In genomic region chr10:124688889-124689670, GRCh38 we compare ENCODE assay signal across 8 cellular contexts. TPM values are rescaled to one million over a fixed set of nuclear protein-coding genes. Genes with fewer than 3 reads are reported as not detected.
DNase-seq lines count a peak whose midpoint lies in the region; ATAC-seq and TF ChIP-seq lines count a peak whose summit lies in the region.

No MANE protein-coding gene starts in this region.

- H4K20me1 ChIP-seq in Karpas-422 (ENCODE audit: insufficient read depth, low read depth, low read length) = 0 out of 2 replicates have a peak, but pooled peaks cover 8% of the 10 kb centered on the region

- H3K9ac ChIP-seq in Karpas-422 (ENCODE audit: low read length) = no peak overlapping the region

- CTCF ChIA-PET in RWPE1 (lab: Yijun Ruan, JAX) = interaction anchor here (0.6 to 1.2 kb wide), 7 partner anchors 8 to 1295 kb away, joined by 3 to 6 read pairs (median 4); no protein-coding TSS in a partner anchor

- peak; percentile 93 for ATAC-seq in GM21619 (IDR thresholded peaks at IDR 0.05; ENCODE audit: unreplicated experiment)

- no peaks in the 10 kb centered on the region for H3K9me3 ChIP-seq in effector memory CD4-positive, alpha-beta T cell (ENCODE audit: control insufficient read depth, low read length)
- H3K9me3 ChIP-seq in Karpas-422 (ENCODE audit: low read length) = no peaks in the 10 kb centered on the region

- peak; percentile 81 for DNase-seq in GM10266 (ENCODE audit: extremely low spot score)
- DNase-seq in RWPE1 (ENCODE audit: low spot score) = peak; percentile 55
- peak in 2 of 3 donors; percentile 43 to 45 for DNase-seq in effector memory CD4-positive, alpha-beta T cell
- peak; percentile 37 to 48 for DNase-seq in stimulated activated CD8-positive, alpha-beta memory T cell treated with anti-CD3 and anti-CD28 coated beads, Interleukin-2, amount 100 ng/mL, for 48 hours (ENCODE audit: low read depth in 2 of 2)
- DNase-seq in lower leg skin (ENCODE audit: low spot score in 2 of 2) = no peak
- DNase-seq in Karpas-422 = no peak
- DNase-seq in ecto neural progenitor cell (ENCODE audit: low spot score) = no peak

- peaks cover 92% of the 10 kb centered on the region for H3K79me2 ChIP-seq in Karpas-422 (ENCODE audit: low read length)

- H3K9me2 ChIP-seq in Karpas-422 (replicated peaks; ENCODE audit: insufficient read depth, low read length) = no peaks in the 10 kb centered on the region

- H3K27me3 ChIP-seq in effector memory CD4-positive, alpha-beta T cell (replicated peaks; ENCODE audit: control insufficient read depth, insufficient read depth, low read length, poor library complexity, severe bottlenecking) = no peaks in the 10 kb centered on the region
- no peaks in the 10 kb centered on the region for H3K27me3 ChIP-seq in Karpas-422 (ENCODE audit: low read length)

- TF ChIP-seq CTCF in GM10266 (IDR thresholded peaks at IDR 0.05; ENCODE audit: control insufficient read depth, insufficient read depth, low read depth, missing control alignments) (no peak), RWPE1 (conservative IDR thresholded peaks at IDR 0.05; ENCODE audit: low read depth) (no peak), lower leg skin (IDR thresholded peaks at IDR 0.05) (no peak)

- peaks cover 50% of the 10 kb centered on the region for H3K4me1 ChIP-seq in effector memory CD4-positive, alpha-beta T cell (ENCODE audit: control insufficient read depth, insufficient read depth, low read length, poor library complexity, severe bottlenecking)
- H3K4me1 ChIP-seq in Karpas-422 (ENCODE audit: low read length) = peaks cover 10% of the 10 kb centered on the region

- POLR2A ChIA-PET in RWPE1 (lab: Yijun Ruan, JAX; ENCODE audit: low non-redundant PET) = no interaction called here

- peaks cover 13% of the 10 kb centered on the region for H3K36me3 ChIP-seq in effector memory CD4-positive, alpha-beta T cell (ENCODE audit: control insufficient read depth, insufficient read depth, low read length)
- H3K36me3 ChIP-seq in Karpas-422 (ENCODE audit: insufficient read depth, low read length) = peaks cover 39% of the 10 kb centered on the region; the same call in 1 of the 2 replicates

- no peak overlapping the region for H3K4me3 ChIP-seq in effector memory CD4-positive, alpha-beta T cell (ENCODE audit: insufficient read depth, low read depth, low read length, poor library complexity, severe bottlenecking)
- no peak overlapping the region for H3K4me3 ChIP-seq in lower leg skin (ENCODE audit: low read depth, poor library complexity, severe bottlenecking)
- no peak overlapping the region for H3K4me3 ChIP-seq in Karpas-422 (ENCODE audit: low read length)

- intact Hi-C loops in lower leg skin (cut with DNase I; ENCODE audit: low total_unique reads) = no loop called here

- WGBS in lower leg skin, 2 donors = 86 to 88% methylated on average over 12 of the region's 12 CpGs

- peak overlapping the region; percentile 17; the same call in 1 of the 2 replicates for H3K27ac ChIP-seq in RWPE1
- H3K27ac ChIP-seq in effector memory CD4-positive, alpha-beta T cell (ENCODE audit: insufficient read depth, low read length, poor library complexity, severe bottlenecking) = peak overlapping the region; percentile 51
- H3K27ac ChIP-seq in Karpas-422 (ENCODE audit: low read length) = no peak overlapping the region

- TF ChIP-seq POLR2A in lower leg skin (IDR thresholded peaks at IDR 0.05) = no peak

- no peak overlapping the region for H3K4me2 ChIP-seq in Karpas-422 (ENCODE audit: low read depth, low read length, poor library complexity, severe bottlenecking)

- H2AFZ ChIP-seq in Karpas-422 (ENCODE audit: low read length) = no peak overlapping the region

RNA-seq across cellular contexts. Expression of gene FAM53B, which starts 55.1 kb away (rescaled TPM):
- 10 to 100 TPM; 41.5 to 69.1 (median 58.2) TPM for total RNA-seq in lower leg skin
- total RNA-seq in Karpas-422 (2014; rRNA removed; shearing (Covaris generic); ENCODE audit: low replicate concordance) = 72.5 and 148 TPM in 2 replicates

Comparison
In these comparisons a context has a peak if more than half of its experiments do, and no peak if none do; other contexts are left out.
1. DNase-seq: peak in GM10266 (single experiment), RWPE1 (single experiment), effector memory CD4-positive, alpha-beta T cell (2 of 3) and stimulated activated CD8-positive, alpha-beta memory T cell treated with anti-CD3 and anti-CD28 coated beads, Interleukin-2, amount 100 ng/mL, for 48 hours (2 of 2); none in lower leg skin (0 of 2), Karpas-422 (single experiment) and ecto neural progenitor cell (single experiment).